Comparison of ENCODE assay signal across 10 cellular contexts in the genomic region with DNA sequence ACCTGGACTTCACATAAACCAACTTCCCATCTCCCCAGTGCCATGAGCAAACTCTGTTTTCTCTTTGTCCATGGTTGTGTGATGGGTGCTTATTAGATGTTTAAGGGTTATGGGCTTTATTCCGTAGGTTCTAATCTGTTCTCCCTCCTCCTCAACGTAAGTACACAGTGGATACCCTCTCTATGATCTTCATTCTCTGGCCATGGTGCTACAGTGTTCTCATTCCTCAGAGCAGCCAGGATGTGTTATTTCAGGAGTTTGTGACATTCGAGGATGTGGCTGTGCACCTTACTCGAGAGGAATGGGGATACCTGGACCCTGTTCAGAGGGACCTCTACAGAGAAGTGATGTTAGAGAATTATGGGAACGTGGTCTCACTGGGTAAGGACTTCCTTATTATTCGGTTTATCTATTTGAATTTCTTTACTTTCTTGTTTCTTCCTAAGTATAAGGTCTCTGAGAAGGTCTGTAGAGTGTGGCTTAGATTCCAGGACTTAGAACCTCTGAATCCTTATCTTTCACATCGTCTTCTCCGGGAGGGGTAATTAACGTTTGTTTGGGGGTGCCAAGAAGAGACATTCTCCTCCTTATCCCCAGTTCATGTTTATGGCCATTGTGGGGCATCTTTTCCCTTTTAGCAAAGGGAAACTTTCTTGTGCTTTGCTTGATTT. TPM values are rescaled to one million over a fixed set of nuclear protein-coding genes. Genes with fewer than 3 reads are reported as not detected.
DNase-seq lines count a peak whose midpoint lies in the region; ATAC-seq and TF ChIP-seq lines count a peak whose summit lies in the region.
"Had no signal": no experiment of that assay in that cellular context is flagged by ENCODE, and none has a peak within 500 bp of the region (broad histone marks: within the 10 kb centered on the region; RNA-seq: fewer than 3 reads in every experiment).

No MANE protein-coding gene starts in this region.

- no peak for TF ChIP-seq CTCF in Calu3 (IDR thresholded peaks at IDR 0.05; ENCODE audit: unreplicated experiment)
- TF ChIP-seq CTCF in osteocyte (IDR thresholded peaks at IDR 0.05) = no peak

- peak overlapping the region; percentile 37 for H3K27ac ChIP-seq in caudate nucleus (ENCODE audit: low read depth, low read length)

- H3K4me1 Mint-ChIP-seq in Calu3 (ENCODE audit: low read depth, unreplicated experiment) = peaks cover 25% of the 10 kb centered on the region
- H3K4me1 Mint-ChIP-seq in osteocyte (ENCODE audit: unreplicated experiment) = peaks cover 52% of the 10 kb centered on the region

- no TSS peak for BruUV-seq in Calu3 (replicated peaks; lab: Mats Ljungman, UMichigan)

- H3K27me3 Mint-ChIP-seq in Calu3 (ENCODE audit: unreplicated experiment) = no peaks in the 10 kb centered on the region
- H3K27me3 Mint-ChIP-seq in osteocyte (ENCODE audit: unreplicated experiment) = no peaks in the 10 kb centered on the region

- H3K36me3 Mint-ChIP-seq in Calu3 (ENCODE audit: insufficient read depth, unreplicated experiment) = no peaks in the 10 kb centered on the region
- H3K36me3 Mint-ChIP-seq in osteocyte (ENCODE audit: unreplicated experiment) = peaks cover 42% of the 10 kb centered on the region

- no peak for ATAC-seq in GM21360 (IDR thresholded peaks at IDR 0.05; ENCODE audit: unreplicated experiment)
- no peak for ATAC-seq in Right ventricle myocardium inferior
- no peak for ATAC-seq in HG03159 (IDR thresholded peaks at IDR 0.05; ENCODE audit: unreplicated experiment)

- H3K9me3 Mint-ChIP-seq in Calu3 (ENCODE audit: low read depth, unreplicated experiment) (no peaks in the 10 kb centered on the region), osteocyte (ENCODE audit: unreplicated experiment) (no peaks in the 10 kb centered on the region)

- intact Hi-C loops in Calu3 (cut with micrococcal nuclease; ENCODE audit: unreplicated experiment) (no loop called here), Right ventricle myocardium inferior (cut with DNase I) (no loop called here)

- in situ Hi-C loops in G401 (cut with HindIII; ENCODE audit: low sequenced_read_pairs) = no loop called here

- H3K4me3 Mint-ChIP-seq in Calu3 (ENCODE audit: low read depth, unreplicated experiment) = peak overlapping the region; percentile 13
- H3K4me3 Mint-ChIP-seq in osteocyte (ENCODE audit: unreplicated experiment) = peak overlapping the region; percentile 52

- DNase-seq in Calu3 = no peak
- DNase-seq in RKO (ENCODE audit: low spot score) = peak; percentile 31
- DNase-seq in caudate nucleus (lab: John Stamatoyannopoulos, UW) = no peak
- DNase-seq in osteocyte (ENCODE audit: extremely low spot score, unreplicated experiment) = no peak
- DNase-seq in Right ventricle myocardium inferior (ENCODE audit: missing footprints) = no peak
- no peak for DNase-seq in G401 (ENCODE audit: low spot score)
- DNase-seq: activated CD4-positive, alpha-beta T cell treated with anti-CD3 and anti-CD28 coated beads for 1 hour; DMS153 had no signal

- peak overlapping the region; percentile 75 for H3K27ac Mint-ChIP-seq in Calu3 (ENCODE audit: unreplicated experiment)
- H3K27ac Mint-ChIP-seq in osteocyte (ENCODE audit: unreplicated experiment) = peak overlapping the region; percentile 96

- CTCF ChIA-PET in Calu3 (lab: Charles Lee) = no interaction called here

RNA-seq across cellular contexts. Expression of a gene that starts 3.8 kb away (rescaled TPM):
- not detected in 2 replicates for total RNA-seq in Calu3 (2022)
- 62.8 and 64.2 TPM in 2 replicates for total RNA-seq in osteocyte
- total RNA-seq in Right ventricle myocardium inferior = 28.3 TPM
- total RNA-seq in G401 (2014; rRNA removed; shearing (Covaris generic)) = 40.9 and 48.6 TPM in 2 replicates

RNA-seq across cellular contexts. Expression of a gene that starts 10.3 kb away (rescaled TPM):
- total RNA-seq in Calu3 (2022) (3.9 and 4.1 TPM in 2 replicates), osteocyte (5.3 and 6.3 TPM in 2 replicates), Right ventricle myocardium inferior (6.8 TPM)
- 2.6 and 5.0 TPM in 2 replicates for total RNA-seq in G401 (2014; rRNA removed; shearing (Covaris generic))

RNA-seq across cellular contexts. Expression of a gene that starts 35.8 kb away (rescaled TPM):
- total RNA-seq in Calu3 (2022) (not detected in 2 replicates), osteocyte (1.1 and 1.6 TPM in 2 replicates), Right ventricle myocardium inferior (not detected)
- 0.12 TPM in 1 of 2 replicates, not detected in the other for total RNA-seq in G401 (2014; rRNA removed; shearing (Covaris generic))

RNA-seq across cellular contexts. Expression of a gene that starts 54.5 kb away (rescaled TPM):
- 12.9 and 13.5 TPM in 2 replicates for total RNA-seq in Calu3 (2022)
- 19.6 and 20.7 TPM in 2 replicates for total RNA-seq in osteocyte
- total RNA-seq in Right ventricle myocardium inferior = 8.1 TPM
- 7.6 and 10.6 TPM in 2 replicates for total RNA-seq in G401 (2014; rRNA removed; shearing (Covaris generic))

RNA-seq across cellular contexts. Expression of a gene that starts 57.8 kb away (rescaled TPM):
- total RNA-seq in Calu3 (2022) = 6.1 and 6.6 TPM in 2 replicates
- 11.6 and 12.1 TPM in 2 replicates for total RNA-seq in osteocyte
- 6.7 TPM for total RNA-seq in Right ventricle myocardium inferior
- total RNA-seq in G401 (2014; rRNA removed; shearing (Covaris generic)) = 18.6 and 23.1 TPM in 2 replicates

Comparison
In these comparisons a context has a peak if more than half of its experiments do, and no peak if none do; other contexts are left out.
1. RNA of a gene that starts 3.8 kb away (total RNA-seq): 62.8 to 64.2 TPM in osteocyte, 40.9 to 48.6 TPM in G401 and 28.3 TPM in Right ventricle myocardium inferior (single experiment); not detected in Calu3; every median in the first group is over 10 times any median in the second.